ENCODE assay signal across 1 cellular context in the genomic region with DNA sequence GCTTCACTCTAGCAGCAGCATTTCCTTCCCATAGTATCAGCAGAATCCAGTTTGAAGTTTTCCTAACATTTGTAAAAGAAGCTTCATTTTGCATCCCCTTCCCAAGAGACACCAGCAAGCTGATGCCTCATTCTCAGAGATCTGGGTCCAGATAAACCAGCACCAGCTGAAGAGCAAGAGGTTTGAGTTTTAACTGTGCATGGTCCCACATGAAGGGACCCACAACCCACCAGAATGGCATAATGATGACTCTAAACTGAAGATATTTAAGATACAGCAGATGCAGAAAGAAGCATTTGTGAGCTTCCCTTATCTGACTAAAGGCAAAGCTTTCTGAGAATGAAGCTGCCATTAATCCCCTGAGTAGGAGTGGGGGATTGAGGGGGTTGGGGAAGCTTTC.
TF ChIP-seq lines count a peak whose summit lies in the region.

No MANE protein-coding gene starts in this region.

TF ChIP-seq in IMR-90, 13 proteins besides CTCF, POLR2A, EP300 and RAD21:
- TF ChIP-seq RCOR1 (IDR thresholded peaks at IDR 0.05; ENCODE audit: insufficient replicate concordance, low read length) (no peak), SMC3 (IDR thresholded peaks at IDR 0.05; ENCODE audit: low read depth, low read length) (no peak), MAZ (IDR thresholded peaks at IDR 0.05; ENCODE audit: borderline replicate concordance, low read depth, low read length) (no peak), FOS (IDR thresholded peaks at IDR 0.05; ENCODE audit: low read depth, low read length) (no peak), BHLHE40 (IDR thresholded peaks at IDR 0.05; ENCODE audit: low read depth, low read length) (no peak), MAFK (IDR thresholded peaks at IDR 0.05; ENCODE audit: low read depth, low read length) (no peak), CHD1 (IDR thresholded peaks at IDR 0.05; ENCODE audit: low read depth, low read length) (no peak), ELK1 (IDR thresholded peaks at IDR 0.05; ENCODE audit: borderline replicate concordance, low read depth, low read length) (no peak), CEBPB (IDR thresholded peaks at IDR 0.05; ENCODE audit: low read depth, low read length) (no peak), MXI1 (IDR thresholded peaks at IDR 0.05; ENCODE audit: borderline replicate concordance, low read depth, low read length) (no peak), RFX5 (IDR thresholded peaks at IDR 0.05; ENCODE audit: low read depth, low read length) (no peak), NFE2L2 (IDR thresholded peaks at IDR 0.05; ENCODE audit: low read depth, low read length) (no peak)
- TF ChIP-seq, protein P1, sequence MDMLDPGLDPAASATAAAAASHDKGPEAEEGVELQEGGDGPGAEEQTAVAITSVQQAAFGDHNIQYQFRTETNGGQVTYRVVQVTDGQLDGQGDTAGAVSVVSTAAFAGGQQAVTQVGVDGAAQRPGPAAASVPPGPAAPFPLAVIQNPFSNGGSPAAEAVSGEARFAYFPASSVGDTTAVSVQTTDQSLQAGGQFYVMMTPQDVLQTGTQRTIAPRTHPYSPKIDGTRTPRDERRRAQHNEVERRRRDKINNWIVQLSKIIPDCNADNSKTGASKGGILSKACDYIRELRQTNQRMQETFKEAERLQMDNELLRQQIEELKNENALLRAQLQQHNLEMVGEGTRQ (IDR thresholded peaks at IDR 0.05; ENCODE audit: low read depth, low read length) = no peak
